ENCODE assay signal across 30 cellular contexts in genomic region chr4:140031706-140032105, GRCh38.
"Had no signal": no experiment of that assay in that cellular context is flagged by ENCODE, and none has a peak within 500 bp of the region (broad histone marks: within the 10 kb centered on the region; RNA-seq: fewer than 3 reads in every experiment).

No MANE protein-coding gene starts in this region.

- H3K36me3 ChIP-seq: adrenal gland, colonic mucosa, heart left ventricle had no signal

- H3K36me3 Mint-ChIP-seq: activated CD4-positive, alpha-beta memory T cell treated with anti-CD3 and anti-CD28 coated beads for 36 hours; activated CD8-positive, alpha-beta memory T cell treated with anti-CD3 and anti-CD28 coated beads, Interleukin-2, amount 10 ng/mL, durations not matched to agents 7 days and 5 days; activated naive CD4-positive, alpha-beta T cell treated with anti-CD3 and anti-CD28 coated beads, Interleukin-2, amount 50 U/mL, for 24 hours; activated naive CD8-positive, alpha-beta T cell treated with anti-CD3 and anti-CD28 coated beads for 36 hours had no signal

- H3K4me1 ChIP-seq: adrenal gland, colonic mucosa had no signal

- H3K9me3 ChIP-seq: adrenal gland, body of pancreas, colonic mucosa, heart left ventricle had no signal

- ATAC-seq: activated CD4-positive, alpha-beta T cell treated with anti-CD3 and anti-CD28 coated beads for 36 hours; activated CD8-positive, alpha-beta memory T cell treated with anti-CD3 and anti-CD28 coated beads, Interleukin-2, amount 10 ng/mL, durations not matched to agents 7 days and 5 days; activated CD8-positive, alpha-beta T cell treated with anti-CD3 and anti-CD28 coated beads, Interleukin-2, amount 10 ng/mL, durations not matched to agents 7 days and 5 days; activated naive CD8-positive, alpha-beta T cell treated with anti-CD3 and anti-CD28 coated beads, Interleukin-2, amount 50 U/mL, for 24 hours; body of pancreas; esophagus mucosa; heart left ventricle had no signal

- H3K4me1 Mint-ChIP-seq: activated CD4-positive, alpha-beta T cell treated with anti-CD3 and anti-CD28 coated beads for 36 hours; activated CD4-positive, alpha-beta T cell treated with anti-CD3 and anti-CD28 coated beads, Interleukin-2, amount 10 ng/mL, durations not matched to agents 24 days and 14 days; activated CD8-positive, alpha-beta memory T cell treated with anti-CD3 and anti-CD28 coated beads, Interleukin-2, amount 10 ng/mL, durations not matched to agents 7 days and 5 days; activated naive CD4-positive, alpha-beta T cell treated with anti-CD3 and anti-CD28 coated beads, Interleukin-2, amount 50 U/mL, for 24 hours; activated naive CD8-positive, alpha-beta T cell treated with anti-CD3 and anti-CD28 coated beads for 36 hours; activated naive CD8-positive, alpha-beta T cell treated with anti-CD3 and anti-CD28 coated beads, Interleukin-2, amount 50 U/mL, for 24 hours had no signal

- DNase-seq: activated CD4-positive, alpha-beta memory T cell treated with anti-CD3 and anti-CD28 coated beads for 36 hours; activated CD4-positive, alpha-beta T cell treated with anti-CD3 and anti-CD28 coated beads for 36 hours; activated CD4-positive, alpha-beta T cell treated with anti-CD3 and anti-CD28 coated beads, Interleukin-2, amount 10 ng/mL, durations not matched to agents 24 days and 14 days; activated CD4-positive, CD25-positive, alpha-beta regulatory T cell; activated CD4-positive, CD25-positive, alpha-beta regulatory T cell treated with anti-CD3 and anti-CD28 coated beads, Interleukin-2, amount 50 U/mL, for 72 hours; activated CD8-positive, alpha-beta memory T cell treated with anti-CD3 and anti-CD28 coated beads, Interleukin-2, amount 10 ng/mL, durations not matched to agents 7 days and 5 days; activated CD8-positive, alpha-beta memory T cell treated with anti-CD3 and anti-CD28 coated beads, Interleukin-2, amount 50 U/mL, for 4 hours; activated CD8-positive, alpha-beta T cell treated with anti-CD3 and anti-CD28 coated beads, Interleukin-2, amount 10 ng/mL, durations not matched to agents 7 days and 5 days; activated effector memory CD4-positive, alpha-beta T cell treated with anti-CD3 and anti-CD28 coated beads, Interleukin-2, amount 50 U/mL, for 16 hours; activated naive CD4-positive, alpha-beta T cell treated with anti-CD3 and anti-CD28 coated beads for 36 hours; activated naive CD8-positive, alpha-beta T cell treated with anti-CD3 and anti-CD28 coated beads for 36 hours; activated naive CD8-positive, alpha-beta T cell treated with anti-CD3 and anti-CD28 coated beads, Interleukin-2, amount 50 U/mL, for 24 hours; activated T-cell treated with anti-CD3 and anti-CD28 coated beads, Interleukin-2, amount 50 U/mL, for 1 hour; activated T-cell treated with anti-CD3 and anti-CD28 coated beads, Interleukin-2, amount 50 U/mL, for 48 hours; adrenal gland; amygdala; aorta; body of pancreas; central memory CD4-positive, alpha-beta T cell; cerebellar nuclear complex; colonic mucosa; effector CD8-positive, alpha-beta T cell; foreskin fibroblast; heart left ventricle; T-helper 2 cell had no signal

- H3K27me3 ChIP-seq: adrenal gland, body of pancreas, colonic mucosa, heart left ventricle had no signal

- H3K27me3 Mint-ChIP-seq: activated naive CD8-positive, alpha-beta T cell treated with anti-CD3 and anti-CD28 coated beads for 36 hours had no signal

- H3K27ac ChIP-seq: adrenal gland, body of pancreas, colonic mucosa, heart left ventricle had no signal

- H3K27ac Mint-ChIP-seq: activated CD4-positive, alpha-beta memory T cell treated with anti-CD3 and anti-CD28 coated beads for 36 hours; activated CD4-positive, alpha-beta T cell treated with anti-CD3 and anti-CD28 coated beads for 36 hours; activated CD4-positive, alpha-beta T cell treated with anti-CD3 and anti-CD28 coated beads, Interleukin-2, amount 10 ng/mL, durations not matched to agents 24 days and 14 days; activated CD8-positive, alpha-beta memory T cell treated with anti-CD3 and anti-CD28 coated beads, Interleukin-2, amount 10 ng/mL, durations not matched to agents 7 days and 5 days; activated CD8-positive, alpha-beta T cell treated with anti-CD3 and anti-CD28 coated beads, Interleukin-2, amount 10 ng/mL, durations not matched to agents 7 days and 5 days; activated naive CD4-positive, alpha-beta T cell treated with anti-CD3 and anti-CD28 coated beads for 36 hours; activated naive CD4-positive, alpha-beta T cell treated with anti-CD3 and anti-CD28 coated beads, Interleukin-2, amount 50 U/mL, for 24 hours; activated naive CD8-positive, alpha-beta T cell treated with anti-CD3 and anti-CD28 coated beads for 36 hours; activated naive CD8-positive, alpha-beta T cell treated with anti-CD3 and anti-CD28 coated beads, Interleukin-2, amount 50 U/mL, for 24 hours; activated T-helper 1 cell treated with anti-CD3 and anti-CD28 coated beads, Interleukin-12 subunit alpha, Interleukin-12 subunit beta, Interleukin-2, Interleukin-4 antibody, amounts not matched to agents 30 ng/mL and 10 ng/mL and 1 ng/mL, durations not matched to agents 14 hours and 24 hours and 36 hours; activated T-helper 2 cell treated with anti-CD3 and anti-CD28 coated beads, Interferon-gamma antibody, Interleukin-2, Interleukin-4, amounts not matched to agents 10 μg/mL and 5 μg/mL and 100 μg/mL, durations not matched to agents 14 hours and 24 hours and 36 hours had no signal

- FAIRE-seq: frontal cortex had no signal

- H3K9me3 Mint-ChIP-seq: activated CD4-positive, alpha-beta memory T cell treated with anti-CD3 and anti-CD28 coated beads for 36 hours; activated CD4-positive, alpha-beta T cell treated with anti-CD3 and anti-CD28 coated beads, Interleukin-2, amount 10 ng/mL, durations not matched to agents 24 days and 14 days; activated naive CD4-positive, alpha-beta T cell treated with anti-CD3 and anti-CD28 coated beads for 36 hours; activated naive CD4-positive, alpha-beta T cell treated with anti-CD3 and anti-CD28 coated beads, Interleukin-2, amount 50 U/mL, for 24 hours; activated naive CD8-positive, alpha-beta T cell treated with anti-CD3 and anti-CD28 coated beads for 36 hours; activated naive CD8-positive, alpha-beta T cell treated with anti-CD3 and anti-CD28 coated beads, Interleukin-2, amount 50 U/mL, for 24 hours; activated T-helper 1 cell treated with anti-CD3 and anti-CD28 coated beads, Interleukin-12 subunit alpha, Interleukin-12 subunit beta, Interleukin-2, Interleukin-4 antibody, amounts not matched to agents 30 ng/mL and 10 ng/mL and 1 ng/mL, durations not matched to agents 14 hours and 24 hours and 36 hours; activated T-helper 2 cell treated with anti-CD3 and anti-CD28 coated beads, Interferon-gamma antibody, Interleukin-2, Interleukin-4, amounts not matched to agents 10 μg/mL and 5 μg/mL and 100 μg/mL, durations not matched to agents 14 hours and 24 hours and 36 hours had no signal

- H3K4me3 Mint-ChIP-seq: activated CD4-positive, alpha-beta memory T cell treated with anti-CD3 and anti-CD28 coated beads for 36 hours; activated CD4-positive, alpha-beta T cell treated with anti-CD3 and anti-CD28 coated beads for 36 hours; activated CD4-positive, alpha-beta T cell treated with anti-CD3 and anti-CD28 coated beads, Interleukin-2, amount 10 ng/mL, durations not matched to agents 24 days and 14 days; activated CD8-positive, alpha-beta memory T cell treated with anti-CD3 and anti-CD28 coated beads, Interleukin-2, amount 10 ng/mL, durations not matched to agents 7 days and 5 days; activated CD8-positive, alpha-beta T cell treated with anti-CD3 and anti-CD28 coated beads, Interleukin-2, amount 10 ng/mL, durations not matched to agents 7 days and 5 days; activated naive CD4-positive, alpha-beta T cell treated with anti-CD3 and anti-CD28 coated beads for 36 hours; activated naive CD4-positive, alpha-beta T cell treated with anti-CD3 and anti-CD28 coated beads, Interleukin-2, amount 50 U/mL, for 24 hours; activated naive CD8-positive, alpha-beta T cell treated with anti-CD3 and anti-CD28 coated beads for 36 hours; activated naive CD8-positive, alpha-beta T cell treated with anti-CD3 and anti-CD28 coated beads, Interleukin-2, amount 50 U/mL, for 24 hours; activated T-helper 1 cell treated with anti-CD3 and anti-CD28 coated beads, Interleukin-12 subunit alpha, Interleukin-12 subunit beta, Interleukin-2, Interleukin-4 antibody, amounts not matched to agents 30 ng/mL and 10 ng/mL and 1 ng/mL, durations not matched to agents 14 hours and 24 hours and 36 hours had no signal

- H3K4me3 ChIP-seq: adrenal gland, body of pancreas, colonic mucosa, heart left ventricle had no signal
